3 cellular contexts compared by ENCODE assay signal in the genomic region with DNA sequence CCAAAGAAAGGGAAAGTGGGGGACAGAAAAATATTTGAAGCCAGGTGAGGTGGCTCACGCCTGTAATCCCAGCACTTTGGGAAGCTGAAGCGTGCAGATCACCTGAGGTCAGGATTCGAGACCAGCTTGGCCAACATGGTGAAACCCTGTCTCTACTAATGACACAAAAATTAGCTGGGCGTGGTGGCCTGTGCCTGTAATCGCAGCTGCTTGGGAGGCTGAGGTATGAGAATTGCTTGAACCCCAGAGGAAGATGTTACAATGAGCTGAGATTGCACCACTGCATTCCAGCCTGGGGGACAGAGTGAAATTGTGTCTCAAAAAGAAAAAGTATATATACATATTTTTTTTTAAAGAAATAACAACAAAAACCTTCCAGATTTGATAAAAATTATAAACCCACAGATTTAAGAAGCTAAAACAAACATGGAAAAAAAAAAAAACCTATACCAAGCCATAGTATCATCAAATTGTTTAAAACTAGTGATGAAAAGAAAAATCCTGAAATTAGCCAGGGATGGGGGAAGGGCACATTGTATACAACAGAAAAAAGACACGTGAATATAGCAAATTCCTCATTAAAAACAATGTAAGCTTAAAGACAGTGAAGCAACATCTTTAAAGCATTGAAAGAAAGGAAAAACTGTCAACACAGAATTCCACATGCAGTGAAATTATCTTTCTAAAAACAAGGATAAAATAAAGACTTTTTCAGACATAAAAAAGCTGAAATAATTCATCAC.
TF ChIP-seq lines count a peak whose summit lies in the region.

No MANE protein-coding gene starts in this region.

TF ChIP-seq in GM23338, 12 proteins besides CTCF, POLR2A, EP300 and RAD21 (continues in another document):
- TF ChIP-seq, protein P1, sequence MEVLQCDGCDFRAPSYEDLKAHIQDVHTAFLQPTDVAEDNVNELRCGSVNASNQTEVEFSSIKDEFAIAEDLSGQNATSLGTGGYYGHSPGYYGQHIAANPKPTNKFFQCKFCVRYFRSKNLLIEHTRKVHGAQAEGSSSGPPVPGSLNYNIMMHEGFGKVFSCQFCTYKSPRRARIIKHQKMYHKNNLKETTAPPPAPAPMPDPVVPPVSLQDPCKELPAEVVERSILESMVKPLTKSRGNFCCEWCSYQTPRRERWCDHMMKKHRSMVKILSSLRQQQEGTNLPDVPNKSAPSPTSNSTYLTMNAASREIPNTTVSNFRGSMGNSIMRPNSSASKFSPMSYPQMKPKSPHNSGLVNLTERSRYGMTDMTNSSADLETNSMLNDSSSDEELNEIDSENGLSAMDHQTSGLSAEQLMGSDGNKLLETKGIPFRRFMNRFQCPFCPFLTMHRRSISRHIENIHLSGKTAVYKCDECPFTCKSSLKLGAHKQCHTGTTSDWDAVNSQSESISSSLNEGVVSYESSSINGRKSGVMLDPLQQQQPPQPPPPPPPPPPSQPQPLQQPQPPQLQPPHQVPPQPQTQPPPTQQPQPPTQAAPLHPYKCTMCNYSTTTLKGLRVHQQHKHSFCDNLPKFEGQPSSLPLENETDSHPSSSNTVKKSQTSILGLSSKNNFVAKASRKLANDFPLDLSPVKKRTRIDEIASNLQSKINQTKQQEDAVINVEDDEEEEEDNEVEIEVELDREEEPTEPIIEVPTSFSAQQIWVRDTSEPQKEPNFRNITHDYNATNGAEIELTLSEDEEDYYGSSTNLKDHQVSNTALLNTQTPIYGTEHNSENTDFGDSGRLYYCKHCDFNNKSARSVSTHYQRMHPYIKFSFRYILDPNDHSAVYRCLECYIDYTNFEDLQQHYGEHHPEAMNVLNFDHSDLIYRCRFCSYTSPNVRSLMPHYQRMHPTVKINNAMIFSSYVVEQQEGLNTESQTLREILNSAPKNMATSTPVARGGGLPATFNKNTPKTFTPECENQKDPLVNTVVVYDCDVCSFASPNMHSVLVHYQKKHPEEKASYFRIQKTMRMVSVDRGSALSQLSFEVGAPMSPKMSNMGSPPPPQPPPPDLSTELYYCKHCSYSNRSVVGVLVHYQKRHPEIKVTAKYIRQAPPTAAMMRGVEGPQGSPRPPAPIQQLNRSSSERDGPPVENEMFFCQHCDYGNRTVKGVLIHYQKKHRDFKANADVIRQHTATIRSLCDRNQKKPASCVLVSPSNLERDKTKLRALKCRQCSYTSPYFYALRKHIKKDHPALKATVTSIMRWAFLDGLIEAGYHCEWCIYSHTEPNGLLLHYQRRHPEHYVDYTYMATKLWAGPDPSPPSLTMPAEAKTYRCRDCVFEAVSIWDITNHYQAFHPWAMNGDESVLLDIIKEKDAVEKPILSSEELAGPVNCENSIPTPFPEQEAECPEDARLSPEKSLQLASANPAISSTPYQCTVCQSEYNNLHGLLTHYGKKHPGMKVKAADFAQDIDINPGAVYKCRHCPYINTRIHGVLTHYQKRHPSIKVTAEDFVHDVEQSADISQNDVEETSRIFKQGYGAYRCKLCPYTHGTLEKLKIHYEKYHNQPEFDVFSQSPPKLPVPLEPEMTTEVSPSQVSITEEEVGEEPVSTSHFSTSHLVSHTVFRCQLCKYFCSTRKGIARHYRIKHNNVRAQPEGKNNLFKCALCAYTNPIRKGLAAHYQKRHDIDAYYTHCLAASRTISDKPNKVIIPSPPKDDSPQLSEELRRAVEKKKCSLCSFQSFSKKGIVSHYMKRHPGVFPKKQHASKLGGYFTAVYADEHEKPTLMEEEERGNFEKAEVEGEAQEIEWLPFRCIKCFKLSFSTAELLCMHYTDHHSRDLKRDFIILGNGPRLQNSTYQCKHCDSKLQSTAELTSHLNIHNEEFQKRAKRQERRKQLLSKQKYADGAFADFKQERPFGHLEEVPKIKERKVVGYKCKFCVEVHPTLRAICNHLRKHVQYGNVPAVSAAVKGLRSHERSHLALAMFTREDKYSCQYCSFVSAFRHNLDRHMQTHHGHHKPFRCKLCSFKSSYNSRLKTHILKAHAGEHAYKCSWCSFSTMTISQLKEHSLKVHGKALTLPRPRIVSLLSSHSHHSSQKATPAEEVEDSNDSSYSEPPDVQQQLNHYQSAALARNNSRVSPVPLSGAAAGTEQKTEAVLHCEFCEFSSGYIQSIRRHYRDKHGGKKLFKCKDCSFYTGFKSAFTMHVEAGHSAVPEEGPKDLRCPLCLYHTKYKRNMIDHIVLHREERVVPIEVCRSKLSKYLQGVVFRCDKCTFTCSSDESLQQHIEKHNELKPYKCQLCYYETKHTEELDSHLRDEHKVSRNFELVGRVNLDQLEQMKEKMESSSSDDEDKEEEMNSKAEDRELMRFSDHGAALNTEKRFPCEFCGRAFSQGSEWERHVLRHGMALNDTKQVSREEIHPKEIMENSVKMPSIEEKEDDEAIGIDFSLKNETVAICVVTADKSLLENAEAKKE (CRISPR knock-in tag; IDR thresholded peaks at IDR 0.05) = no peak
- TF ChIP-seq ZNF331 (CRISPR knock-in tag; IDR thresholded peaks at IDR 0.05; ENCODE audit: low read depth) = no peak

TF ChIP-seq in H1, 55 proteins besides CTCF, POLR2A, EP300 and RAD21:
- TF ChIP-seq EGR1 (IDR thresholded peaks at IDR 0.05; ENCODE audit: borderline replicate concordance, low read depth, low read length) (no peak), JUN (IDR thresholded peaks at IDR 0.05; ENCODE audit: low read depth, low read length) (no peak), PHF8 (conservative IDR thresholded peaks at IDR 0.05; ENCODE audit: low read depth, low read length) (no peak), SP4 (IDR thresholded peaks at IDR 0.05; ENCODE audit: low read length) (no peak), ZNF274 (IDR thresholded peaks at IDR 0.05; ENCODE audit: borderline replicate concordance, extremely low read depth, low read length) (no peak), RBBP5 (IDR thresholded peaks at IDR 0.05; ENCODE audit: borderline replicate concordance, low read depth, low read length) (no peak), CHD2 (IDR thresholded peaks at IDR 0.05; ENCODE audit: low read length) (no peak), RFX5 (IDR thresholded peaks at IDR 0.05; ENCODE audit: borderline replicate concordance, low read depth, low read length) (no peak), BACH1 (IDR thresholded peaks at IDR 0.05; ENCODE audit: low read length) (no peak), ASH2L (IDR thresholded peaks at IDR 0.05; ENCODE audit: low read length) (no peak), RNF2 (IDR thresholded peaks at IDR 0.05; ENCODE audit: borderline replicate concordance, low read depth, low read length, missing control alignments, poor library complexity, severe bottlenecking) (no peak), NRF1 (IDR thresholded peaks at IDR 0.05; ENCODE audit: low read depth, low read length) (no peak)
- TF ChIP-seq, protein P2, sequence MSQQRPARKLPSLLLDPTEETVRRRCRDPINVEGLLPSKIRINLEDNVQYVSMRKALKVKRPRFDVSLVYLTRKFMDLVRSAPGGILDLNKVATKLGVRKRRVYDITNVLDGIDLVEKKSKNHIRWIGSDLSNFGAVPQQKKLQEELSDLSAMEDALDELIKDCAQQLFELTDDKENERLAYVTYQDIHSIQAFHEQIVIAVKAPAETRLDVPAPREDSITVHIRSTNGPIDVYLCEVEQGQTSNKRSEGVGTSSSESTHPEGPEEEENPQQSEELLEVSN (IDR thresholded peaks at IDR 0.05) = no peak

TF ChIP-seq in WTC11, 78 proteins besides CTCF, POLR2A, EP300 and RAD21:
- TF ChIP-seq, protein P3, sequence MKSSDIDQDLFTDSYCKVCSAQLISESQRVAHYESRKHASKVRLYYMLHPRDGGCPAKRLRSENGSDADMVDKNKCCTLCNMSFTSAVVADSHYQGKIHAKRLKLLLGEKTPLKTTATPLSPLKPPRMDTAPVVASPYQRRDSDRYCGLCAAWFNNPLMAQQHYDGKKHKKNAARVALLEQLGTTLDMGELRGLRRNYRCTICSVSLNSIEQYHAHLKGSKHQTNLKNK (CRISPR knock-in tag; IDR thresholded peaks at IDR 0.05) = no peak
- TF ChIP-seq FOXJ3 (CRISPR knock-in tag; IDR thresholded peaks at IDR 0.05; ENCODE audit: borderline replicate concordance) (no peak), SMAD3 (CRISPR knock-in tag; IDR thresholded peaks at IDR 0.05; ENCODE audit: borderline replicate concordance) (no peak)
